Comparison of ENCODE assay signal across 10 cellular contexts in genomic region chr2:189285962-189286648, GRCh38.
DNase-seq lines count a peak whose midpoint lies in the region; ATAC-seq and TF ChIP-seq lines count a peak whose summit lies in the region.
"Had no signal": no experiment of that assay in that cellular context is flagged by ENCODE, and none has a peak within 500 bp of the region (broad histone marks: within the 10 kb centered on the region; RNA-seq: fewer than 3 reads in every experiment).

No MANE protein-coding gene starts in this region.

- in situ Hi-C loops in brain microvascular endothelial cell (cut with HindIII; ENCODE audit: low pct_ligation_motif_present, low sequenced_read_pairs) = no loop called here

- ATAC-seq in Right ventricle myocardium inferior (peak; percentile 75), lung (ENCODE audit: insufficient read depth, low FRiP score) (peak; percentile 35), aorta (ENCODE audit: low FRiP score) (peak; percentile 75)

- no peaks in the 10 kb centered on the region for H3K36me3 ChIP-seq in brain microvascular endothelial cell (replicated peaks)
- no peaks in the 10 kb centered on the region for H3K36me3 ChIP-seq in lung (ENCODE audit: control insufficient read depth in 2 of 2, insufficient read depth in 2 of 2, low read length in 2 of 2)
- H3K36me3 ChIP-seq in aorta (ENCODE audit: control insufficient read depth in 1 of 2, insufficient read depth in 2 of 2, low read length in 1 of 2) = no peaks in the 10 kb centered on the region
- no peaks in the 10 kb centered on the region for H3K36me3 ChIP-seq in MM.1S (replicated peaks; ENCODE audit: insufficient read depth, low read length)
- H3K36me3 ChIP-seq: prostate gland, upper lobe of left lung had no signal

- H3K27ac ChIP-seq in brain microvascular endothelial cell = peak overlapping the region; percentile 90
- H3K27ac ChIP-seq in lung (ENCODE audit: low read depth in 1 of 2, low read length in 1 of 2) = no peak overlapping the region
- H3K27ac ChIP-seq in aorta (ENCODE audit: low read depth in 1 of 2, low read length in 2 of 2) = peak overlapping the region in 1 of 2 donors; percentile 43
- no peak overlapping the region for H3K27ac ChIP-seq in MM.1S (ENCODE audit: low read length)
- no peak overlapping the region for H3K27ac ChIP-seq in substantia nigra (ENCODE audit: low read depth, low read length, poor library complexity, severe bottlenecking)
- H3K27ac ChIP-seq: prostate gland, upper lobe of left lung had no signal

- no peak overlapping the region for H3K4me3 ChIP-seq in brain microvascular endothelial cell (ENCODE audit: low read depth, low read length)
- H3K4me3 ChIP-seq in lung = no peak overlapping the region
- no peak overlapping the region for H3K4me3 ChIP-seq in aorta (ENCODE audit: low read length in 2 of 2)
- H3K4me3 ChIP-seq in MM.1S (ENCODE audit: low read length) = no peak overlapping the region
- H3K4me3 ChIP-seq: prostate gland, upper lobe of left lung had no signal

- H3K27me3 ChIP-seq in brain microvascular endothelial cell (replicated peaks) (no peaks in the 10 kb centered on the region), lung (ENCODE audit: control insufficient read depth, insufficient read depth) (no peaks in the 10 kb centered on the region), aorta (ENCODE audit: control insufficient read depth in 1 of 2, insufficient read depth in 2 of 2, low read length in 1 of 2) (no peaks in the 10 kb centered on the region), MM.1S (replicated peaks; ENCODE audit: insufficient read depth, low read length) (no peaks in the 10 kb centered on the region)
- H3K27me3 ChIP-seq: upper lobe of left lung had no signal

- H3K4me2 ChIP-seq in MM.1S (ENCODE audit: low read depth, low read length) = no peak overlapping the region

- H3K4me1 ChIP-seq in lung (ENCODE audit: control insufficient read depth in 2 of 2, insufficient read depth in 2 of 2, low read length in 2 of 2) = no peaks in the 10 kb centered on the region
- H3K4me1 ChIP-seq in aorta (ENCODE audit: control insufficient read depth in 1 of 2, insufficient read depth in 2 of 2, low read length in 2 of 2) = peaks cover 0 to 8% of the 10 kb centered on the region in 2 donors
- H3K4me1 ChIP-seq in MM.1S (ENCODE audit: low read length) = no peaks in the 10 kb centered on the region
- H3K4me1 ChIP-seq: prostate gland, upper lobe of left lung had no signal

- intact Hi-C loops in Right ventricle myocardium inferior (cut with DNase I) (no loop called here), cardiac septum (cut with DNase I) (loop anchor here (5.0 kb wide), 1 partner anchor 764 kb away; no protein-coding TSS in a partner anchor), aorta (cut with DNase I) (loop anchor here (2.0 to 5.0 kb wide), 5 partner anchors 61 to 194 kb away; partner anchors contain the start of gene COL5A2 (in 1 of the 2))

- H3K9me3 ChIP-seq in lung (ENCODE audit: control insufficient read depth in 2 of 2, insufficient read depth in 1 of 2, low read length in 1 of 2) (no peaks in the 10 kb centered on the region), aorta (ENCODE audit: control insufficient read depth, low read length) (no peaks in the 10 kb centered on the region), MM.1S (replicated peaks; ENCODE audit: insufficient read depth, low read length) (no peaks in the 10 kb centered on the region)
- H3K9me3 ChIP-seq: prostate gland, upper lobe of left lung had no signal

- no peaks in the 10 kb centered on the region for H3F3A ChIP-seq in MM.1S (ENCODE audit: insufficient read depth, low read length)

- H4K20me1 ChIP-seq in MM.1S (ENCODE audit: insufficient read depth, low read length) = no peaks in the 10 kb centered on the region

- H3K9ac ChIP-seq in MM.1S (ENCODE audit: low read length) = no peak overlapping the region

- H2AFZ ChIP-seq in MM.1S (ENCODE audit: low read length) = no peak overlapping the region

- H3K79me2 ChIP-seq in MM.1S (ENCODE audit: low read length) = no peaks in the 10 kb centered on the region

- H3K9me2 ChIP-seq in MM.1S (replicated peaks; ENCODE audit: insufficient read depth, low read length) = no peaks in the 10 kb centered on the region

- WGBS in lung, 2 donors = 55 to 87% methylated on average over 3 of the region's 3 CpGs
- WGBS in aorta, 2 donors = 26 to 29% methylated on average over 3 of the region's 3 CpGs

- DNase-seq in Right ventricle myocardium inferior (ENCODE audit: missing footprints) = no peak
- no peak for DNase-seq in cardiac septum (ENCODE audit: low spot score)
- peak; percentile 91 for DNase-seq in brain microvascular endothelial cell
- DNase-seq in lung (ENCODE audit: low spot score) = no peak
- DNase-seq in aorta = no peak
- DNase-seq in NCI-H2081 (lab: John Stamatoyannopoulos, UW) = no peak
- DNase-seq in MM.1S = no peak
- no peak for DNase-seq in substantia nigra (lab: John Stamatoyannopoulos, UW)
- DNase-seq: upper lobe of left lung had no signal

- TF ChIP-seq CTCF in brain microvascular endothelial cell (IDR thresholded peaks at IDR 0.05; ENCODE audit: low read depth, low read length, missing control alignments) (no peak), lung (IDR thresholded peaks at IDR 0.05; ENCODE audit: control extremely low read depth, extremely low read depth) (no peak), MM.1S (IDR thresholded peaks at IDR 0.05; ENCODE audit: low read length) (no peak)
